ENCODE assay signal across 9 cellular contexts in the genomic region with DNA sequence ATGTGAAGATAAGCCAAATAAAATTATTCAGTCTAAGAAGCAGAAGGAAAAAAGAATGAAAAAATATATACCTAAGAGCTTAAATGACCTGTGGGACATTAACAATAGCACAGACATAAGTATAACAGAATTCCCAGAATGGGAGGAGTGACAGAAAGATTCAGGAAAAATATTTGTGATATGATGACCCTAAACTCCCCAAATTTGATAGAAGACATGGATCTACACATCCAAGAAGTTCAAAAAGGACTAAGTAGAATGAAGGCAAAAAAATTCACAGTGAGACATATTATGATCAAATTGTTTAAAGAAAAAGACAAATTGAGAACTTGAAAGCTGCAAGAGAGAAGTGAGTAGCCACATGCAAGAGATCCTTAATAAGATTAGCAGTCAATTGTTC.
"Had no signal": no experiment of that assay in that cellular context is flagged by ENCODE, and none has a peak within 500 bp of the region (broad histone marks: within the 10 kb centered on the region; RNA-seq: fewer than 3 reads in every experiment).

No MANE protein-coding gene starts in this region.

- H3K4me3 Mint-ChIP-seq: GM23338, H9, HFFc6 had no signal

- H3K27ac ChIP-seq: GM23248 had no signal

- H3K36me3 ChIP-seq: HAP-1 had no signal

- H3K9me3 Mint-ChIP-seq: GM23338 had no signal

- DNase-seq: GM23248, GOT3, H7, H9, HCEC 1CT, HFFc6 had no signal

- H3K27ac Mint-ChIP-seq: GM23338, H9, HFFc6 had no signal

- H3K4me3 ChIP-seq: GM23248, GM23338, HAP-1 had no signal

- H3K4me1 ChIP-seq: HAP-1 had no signal

- ATAC-seq: GM23338, HCT116 had no signal

- H3K4me1 Mint-ChIP-seq: GM23338, H9 had no signal

- H3K9me3 ChIP-seq: HAP-1 had no signal
